ENCODE assay signal across 11 cellular contexts in the genomic region with DNA sequence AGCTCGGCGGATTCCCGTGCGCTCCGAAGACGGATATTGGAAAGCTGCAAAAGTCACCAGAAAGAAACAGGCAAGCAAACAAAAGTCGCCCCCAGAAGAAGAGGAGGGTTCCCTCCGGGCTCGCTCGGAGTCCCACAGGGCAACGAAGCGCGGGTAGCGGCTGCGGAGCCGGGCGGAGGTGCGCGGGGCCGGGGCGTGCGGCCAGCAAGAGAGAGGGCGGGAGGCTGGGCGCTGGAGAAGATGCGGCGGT. TPM values are rescaled to one million over a fixed set of nuclear protein-coding genes. Genes with fewer than 3 reads are reported as not detected.
DNase-seq lines count a peak whose midpoint lies in the region; ATAC-seq and TF ChIP-seq lines count a peak whose summit lies in the region.
"Had no signal": no experiment of that assay in that cellular context is flagged by ENCODE, and none has a peak within 500 bp of the region (broad histone marks: within the 10 kb centered on the region; RNA-seq: fewer than 3 reads in every experiment).

FBN2 (minus strand) TSS at position 247 of the 250 bp plus-strand sequence. CDS start 642 bp downstream, outside the sequence.

- no peaks in the 10 kb centered on the region for H3K36me3 ChIP-seq in BLaER1
- no peaks in the 10 kb centered on the region for H3K36me3 ChIP-seq in gastroesophageal sphincter

- 0 to 1% methylated on average over 3 to 11 of the region's 26 CpGs for WGBS in gastroesophageal sphincter (ENCODE audit: low coverage in 1 of 2), 2 donors

- no peaks in the 10 kb centered on the region for H3K27me3 ChIP-seq in BLaER1
- H3K27me3 ChIP-seq in gastroesophageal sphincter: peaks cover 45% of the 10 kb centered on the region

- H3K4me3 Mint-ChIP-seq in progenitor cell of endocrine pancreas (ENCODE audit: low read depth): peak within 1 kb of the TSS; percentile 81
- H3K4me3 Mint-ChIP-seq: natural killer cell had no signal

- no peak within 1 kb of the TSS for H3K27ac Mint-ChIP-seq in progenitor cell of endocrine pancreas
- H3K27ac Mint-ChIP-seq: natural killer cell had no signal

- H3K9me3 ChIP-seq in BLaER1: peaks cover 32% of the 10 kb centered on the region
- no peaks in the 10 kb centered on the region for H3K9me3 ChIP-seq in gastroesophageal sphincter

- H4K20me1 ChIP-seq in BLaER1: no peaks in the 10 kb centered on the region

- no peaks in the 10 kb centered on the region for H3K36me3 Mint-ChIP-seq in progenitor cell of endocrine pancreas (ENCODE audit: insufficient read depth)

- peaks cover 6% of the 10 kb centered on the region for H3K4me1 Mint-ChIP-seq in progenitor cell of endocrine pancreas (ENCODE audit: low read depth)
- H3K4me1 Mint-ChIP-seq: natural killer cell had no signal

- TF ChIP-seq POLR2A in gastroesophageal sphincter (IDR thresholded peaks at IDR 0.05): no peak

- H3K4me2 ChIP-seq in BLaER1: no peak within 1 kb of the TSS

- H3K4me1 ChIP-seq in BLaER1 (no peaks in the 10 kb centered on the region), gastroesophageal sphincter (peaks cover 0 to 35% (median 0%) of the 10 kb centered on the region in 3 donors)

- H3K27ac ChIP-seq in BLaER1 (no peak within 1 kb of the TSS), gastroesophageal sphincter (peak within 1 kb of the TSS in 3 of 4 donors; percentile 80 to 81 (median 81))

- H3K4me3 ChIP-seq in BLaER1 (peak within 1 kb of the TSS; percentile 22; the same call in 1 of the 2 replicates), gastroesophageal sphincter (peak within 1 kb of the TSS; percentile 56 to 71)

- H3K9me3 Mint-ChIP-seq in progenitor cell of endocrine pancreas (ENCODE audit: low read depth): no peaks in the 10 kb centered on the region

- TF ChIP-seq EP300 in gastroesophageal sphincter (IDR thresholded peaks at IDR 0.05): no peak

- H3K9ac ChIP-seq in BLaER1: no peak within 1 kb of the TSS

- H3K27me3 Mint-ChIP-seq in progenitor cell of endocrine pancreas: peaks cover 36% of the 10 kb centered on the region

- ATAC-seq in gastroesophageal sphincter: no peak
- ATAC-seq in HG03439 (IDR thresholded peaks at IDR 0.05; ENCODE audit: unreplicated experiment): no peak
- ATAC-seq in HG03378 (IDR thresholded peaks at IDR 0.05; ENCODE audit: unreplicated experiment): no peak

- TF ChIP-seq CTCF in gastroesophageal sphincter (IDR thresholded peaks at IDR 0.05) (no peak), progenitor cell of endocrine pancreas (IDR thresholded peaks at IDR 0.05; ENCODE audit: unreplicated experiment) (no peak)

- DNase-seq in progenitor cell of endocrine pancreas (ENCODE audit: low spot score, unreplicated experiment) (no peak), amniotic stem cell (lab: John Stamatoyannopoulos, UW) (no peak), UCSD-AML1 (lab: John Stamatoyannopoulos, UW; ENCODE audit: unreplicated experiment) (no peak)
- DNase-seq: activated effector memory CD4-positive, alpha-beta T cell treated with Interleukin-2 at 50 U/mL for 16 hours; DND-41; natural killer cell had no signal

TF ChIP-seq in PFSK-1, 5 proteins besides CTCF, POLR2A, EP300 and RAD21:
- TF ChIP-seq POLR2AphosphoS5 (IDR thresholded peaks at IDR 0.05; ENCODE audit: low read depth, low read length): peak; percentile 61; the same call in 1 of the 2 replicates
- no peak for TF ChIP-seq SIN3A (IDR thresholded peaks at IDR 0.05; ENCODE audit: borderline replicate concordance, insufficient read depth, low read length)

RNA-seq across cellular contexts. Expression of gene FBN2, which starts in this region (rescaled TPM):
- polyA plus RNA-seq in PFSK-1 (2012; ENCODE audit: insufficient read length, low read depth): 16.8 TPM
- total RNA-seq in gastroesophageal sphincter (10 to 100 TPM in 1 of 4 donors, 1 to 10 TPM in 3; 5.3 to 19.4 (median 7.5) TPM), progenitor cell of endocrine pancreas (6.6 and 16.3 TPM in 2 replicates)
